19 cellular contexts compared by ENCODE assay signal in the genomic region with DNA sequence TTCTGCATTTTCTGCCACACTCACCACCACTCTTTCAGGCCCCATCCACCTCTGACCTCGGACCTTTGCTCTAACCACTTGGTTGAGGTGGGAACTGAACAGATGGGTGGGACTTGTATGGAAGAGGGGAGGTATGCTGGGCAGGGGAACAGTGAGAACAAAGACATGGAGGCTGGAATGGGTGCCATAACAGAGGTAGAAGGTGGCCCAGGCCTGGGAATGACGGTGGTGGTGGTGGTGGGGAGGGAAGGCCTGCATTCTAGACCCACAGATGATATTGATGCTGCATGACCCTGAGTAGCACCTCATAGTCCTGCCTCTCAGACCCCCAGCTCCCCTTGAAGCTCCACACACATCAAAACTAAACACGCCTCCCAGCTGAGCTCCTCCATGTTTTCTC. TPM values are rescaled to one million over a fixed set of nuclear protein-coding genes. Genes with fewer than 3 reads are reported as not detected.
DNase-seq lines count a peak whose midpoint lies in the region; ATAC-seq and TF ChIP-seq lines count a peak whose summit lies in the region.
"Had no signal": no experiment of that assay in that cellular context is flagged by ENCODE, and none has a peak within 500 bp of the region (broad histone marks: within the 10 kb centered on the region; RNA-seq: fewer than 3 reads in every experiment).

No MANE protein-coding gene starts in this region.

- no peak overlapping the region for H4K91ac ChIP-seq in neuronal stem cell (ENCODE audit: low read depth, low read length, poor library complexity)

- intact Hi-C loops in MCF 10A (cut with micrococcal nuclease) = no loop called here
- intact Hi-C loops in mammary epithelial cell (cut with micrococcal nuclease) = no loop called here

- no peak for TF ChIP-seq POLR2A in upper lobe of left lung (IDR thresholded peaks at IDR 0.05)

- no peak overlapping the region for H2AK5ac ChIP-seq in neuronal stem cell (ENCODE audit: low read depth, low read length)

- BruUV-seq in MCF 10A (replicated peaks; lab: Mats Ljungman, UMichigan) = no TSS peak
- BruUV-seq in mammary epithelial cell (replicated peaks; lab: Mats Ljungman, UMichigan) = no TSS peak

- peak overlapping the region; percentile 0 for H4K8ac ChIP-seq in neuronal stem cell (ENCODE audit: low read depth, low read length)

- H2BK120ac ChIP-seq in neuronal stem cell (ENCODE audit: low read depth, low read length) = no peak overlapping the region

- no peaks in the 10 kb centered on the region for H3K79me2 ChIP-seq in mammary epithelial cell (ENCODE audit: insufficient read depth, low read length)

- H3K4ac ChIP-seq in neuronal stem cell (ENCODE audit: low read length) = no peak overlapping the region

- H3K27ac Mint-ChIP-seq in MCF 10A (ENCODE audit: low read depth, unreplicated experiment) = peak overlapping the region; percentile 75
- H3K27ac Mint-ChIP-seq in endodermal cell = no peak overlapping the region
- H3K27ac Mint-ChIP-seq in activated T-cell treated with anti-CD3 and anti-CD28 coated beads, Interleukin-2, amount 50 U/mL, for 24 hours = no peak overlapping the region

- 74% methylated on average over 3 of the region's 3 CpGs for WGBS in mammary epithelial cell (ENCODE audit: low coverage, missing lambda C conversion rate)
- WGBS in endodermal cell (ENCODE audit: insufficient coverage in 1 of 2, insufficient read length in 1 of 2), 2 experiments = 90 to 93% methylated on average over 2 to 3 of the region's 3 CpGs
- WGBS in neuronal stem cell (ENCODE audit: extremely low coverage in 2 of 2, insufficient read length in 2 of 2, insufficient replicate concordance in 1 of 2), 2 donors = no CpG with 5 or more reads among the region's 3 CpGs
- WGBS in upper lobe of left lung, 2 donors = 86 to 90% methylated on average over 3 of the region's 3 CpGs

- in situ Hi-C loops in mammary epithelial cell (cut with MboI; ENCODE audit: low sequenced_read_pairs in 2 of 2) = no loop called here

- H3K4me1 ChIP-seq in mammary epithelial cell (ENCODE audit: insufficient read depth, low read length) = no peaks in the 10 kb centered on the region
- H3K4me1 ChIP-seq in endodermal cell (ENCODE audit: control insufficient read depth, insufficient read depth, low read length) = no peaks in the 10 kb centered on the region
- peaks cover 0 to 8% of the 10 kb centered on the region in 2 donors for H3K4me1 ChIP-seq in neuronal stem cell (ENCODE audit: control insufficient read depth in 2 of 2, insufficient read depth in 1 of 2, low read depth in 1 of 2, low read length in 2 of 2)
- peaks cover 19 to 36% (median 26%) of the 10 kb centered on the region in 4 donors for H3K4me1 ChIP-seq in upper lobe of left lung

- H3K9me3 Mint-ChIP-seq in MCF 10A (ENCODE audit: unreplicated experiment) (no peaks in the 10 kb centered on the region), endodermal cell (peaks cover 5% of the 10 kb centered on the region)
- no peaks in the 10 kb centered on the region for H3K9me3 Mint-ChIP-seq in activated T-cell treated with anti-CD3 and anti-CD28 coated beads, Interleukin-2, amount 50 U/mL, for 24 hours
- H3K9me3 Mint-ChIP-seq: CD4-positive, alpha-beta memory T cell had no signal

- CTCF ChIA-PET in MCF 10A (lab: Yijun Ruan, JAX) (interaction anchor here (0.6 kb wide), 1 partner anchor 264 kb away, joined by 3 read pairs; the partner anchor contains the start of gene THRAP3), mammary epithelial cell (lab: Charles Lee; ENCODE audit: low non-redundant PET) (no interaction called here)

- no peaks in the 10 kb centered on the region for H3K9me3 ChIP-seq in mammary epithelial cell (replicated peaks; ENCODE audit: insufficient read depth, low read length)
- H3K9me3 ChIP-seq in endodermal cell (ENCODE audit: control insufficient read depth, low read length) = no peaks in the 10 kb centered on the region
- no peaks in the 10 kb centered on the region for H3K9me3 ChIP-seq in neuronal stem cell (replicated peaks in 1 of 2; ENCODE audit: control insufficient read depth in 2 of 2, insufficient read depth in 1 of 2, low read depth in 1 of 2, low read length in 2 of 2)
- H3K9me3 ChIP-seq in upper lobe of left lung = no peaks in the 10 kb centered on the region
- H3K9me3 ChIP-seq: Peyer's patch had no signal

- POLR2A ChIA-PET in MCF 10A (lab: Yijun Ruan, JAX) = interaction anchor here (1.8 kb wide), 1 partner anchor 23 kb away, joined by 7 read pairs; the partner anchor contains the start of gene MRPS15

- H3K36me3 Mint-ChIP-seq in MCF 10A (ENCODE audit: insufficient read depth, unreplicated experiment) (no peaks in the 10 kb centered on the region), endodermal cell (ENCODE audit: low read depth) (no peaks in the 10 kb centered on the region)
- H3K36me3 Mint-ChIP-seq in activated T-cell treated with anti-CD3 and anti-CD28 coated beads, Interleukin-2, amount 50 U/mL, for 24 hours (ENCODE audit: low read depth) = no peaks in the 10 kb centered on the region
- H3K36me3 Mint-ChIP-seq: CD4-positive, alpha-beta memory T cell had no signal

- H3K27ac ChIP-seq in mammary epithelial cell (ENCODE audit: insufficient read depth, low read depth, low read length) = no peak overlapping the region
- no peak overlapping the region for H3K27ac ChIP-seq in endodermal cell (ENCODE audit: low read depth, low read length)
- no peak overlapping the region for H3K27ac ChIP-seq in neuronal stem cell (replicated peaks; ENCODE audit: low read length)
- H3K27ac ChIP-seq in upper lobe of left lung = peak overlapping the region; percentile 80 to 89 (median 84)
- H3K27ac ChIP-seq: Peyer's patch had no signal

- H3K4me3 ChIP-seq in mammary epithelial cell (replicated peaks in 1 of 3; ENCODE audit: insufficient read depth in 1 of 3, low read depth in 2 of 3, low read length in 3 of 3) (no peak overlapping the region), endodermal cell (ENCODE audit: low read length) (no peak overlapping the region), neuronal stem cell (ENCODE audit: low read length in 2 of 2) (no peak overlapping the region), upper lobe of left lung (no peak overlapping the region)
- H3K4me3 ChIP-seq: Peyer's patch had no signal

- H3K27me3 Mint-ChIP-seq in MCF 10A (ENCODE audit: insufficient read depth, unreplicated experiment) (no peaks in the 10 kb centered on the region), endodermal cell (ENCODE audit: insufficient read depth) (peaks cover 8% of the 10 kb centered on the region)
- H3K27me3 Mint-ChIP-seq in activated T-cell treated with anti-CD3 and anti-CD28 coated beads, Interleukin-2, amount 50 U/mL, for 24 hours = no peaks in the 10 kb centered on the region

- H2BK15ac ChIP-seq in neuronal stem cell (ENCODE audit: low read length) = no peak overlapping the region

- H3K4me3 Mint-ChIP-seq in MCF 10A (ENCODE audit: unreplicated experiment) (no peak overlapping the region), endodermal cell (no peak overlapping the region)
- H3K4me3 Mint-ChIP-seq in activated T-cell treated with anti-CD3 and anti-CD28 coated beads, Interleukin-2, amount 50 U/mL, for 24 hours = no peak overlapping the region
- H3K4me3 Mint-ChIP-seq: CD4-positive, alpha-beta memory T cell had no signal

- no peak overlapping the region for H2AFZ ChIP-seq in mammary epithelial cell (ENCODE audit: low read depth, low read length)
- no peak overlapping the region for H2AFZ ChIP-seq in neuronal stem cell (ENCODE audit: low read length)

- H3K4me2 ChIP-seq in mammary epithelial cell (ENCODE audit: insufficient read depth, low read depth, low read length) = no peak overlapping the region
- H3K4me2 ChIP-seq in neuronal stem cell (ENCODE audit: insufficient read depth, low read length, poor library complexity, severe bottlenecking) = no peak overlapping the region

- H3K27me3 ChIP-seq in mammary epithelial cell (ENCODE audit: insufficient read depth, low read length) (no peaks in the 10 kb centered on the region), endodermal cell (ENCODE audit: control insufficient read depth, insufficient read depth, low read length, poor library complexity, severe bottlenecking) (no peaks in the 10 kb centered on the region), neuronal stem cell (ENCODE audit: control insufficient read depth in 3 of 3, insufficient read depth in 3 of 3, low read depth in 1 of 3, low read length in 3 of 3) (peaks cover 0 to 16% (median 0%) of the 10 kb centered on the region in 3 experiments), upper lobe of left lung (no peaks in the 10 kb centered on the region)
- H3K27me3 ChIP-seq: Peyer's patch had no signal

- H3K9ac ChIP-seq in mammary epithelial cell (ENCODE audit: insufficient read depth, low read length) (no peak overlapping the region), endodermal cell (ENCODE audit: extremely low read depth, low read length, poor library complexity, severe bottlenecking) (no peak overlapping the region), neuronal stem cell (ENCODE audit: low read depth, low read length, poor library complexity) (no peak overlapping the region)

- DNase-seq in MCF 10A (ENCODE audit: unreplicated experiment) = no peak
- no peak for DNase-seq in mammary epithelial cell
- peak; percentile 31 for DNase-seq in endodermal cell
- DNase-seq in neuronal stem cell (ENCODE audit: low spot score) = no peak
- no peak for DNase-seq in upper lobe of left lung
- no peak for DNase-seq in stimulated activated naive CD8-positive, alpha-beta T cell treated with anti-CD3 and anti-CD28 coated beads, Interleukin-15, Interleukin-2, amounts not matched to agents 100 U/mL and 50 U/mL, for 24 hours
- no peak for DNase-seq in effector CD4-positive, alpha-beta T cell
- DNase-seq in activated T-cell treated with anti-CD3 and anti-CD28 coated beads, Interleukin-2, amount 50 U/mL, for 24 hours = no peak
- DNase-seq: CD4-positive, alpha-beta memory T cell; DND-41; GF-D8; Kasumi-1; NCI-H187 treated with DMSO at 0.1 percent for 48 hours; NCI-H2171 treated with DMSO at 0.1 percent for 48 hours; NCI-H774; Peyer's patch; Right ventricle myocardium superior had no signal

- H2BK5ac ChIP-seq in neuronal stem cell (ENCODE audit: low read length) = no peak overlapping the region

- no peak overlapping the region for H3K14ac ChIP-seq in neuronal stem cell (ENCODE audit: low read length)

- H3K36me3 ChIP-seq in mammary epithelial cell (ENCODE audit: insufficient read depth, low read length) (no peaks in the 10 kb centered on the region), endodermal cell (ENCODE audit: control insufficient read depth, insufficient read depth, low read length) (no peaks in the 10 kb centered on the region), neuronal stem cell (replicated peaks in 1 of 2; ENCODE audit: control insufficient read depth in 2 of 2, insufficient read depth in 2 of 2, low read length in 2 of 2) (no peaks in the 10 kb centered on the region), upper lobe of left lung (no peaks in the 10 kb centered on the region)
- H3K36me3 ChIP-seq: Peyer's patch had no signal

- dilution Hi-C loops in mammary epithelial cell (cut with HindIII; ENCODE audit: low sequenced_read_pairs) = no loop called here

- ATAC-seq in upper lobe of left lung (ENCODE audit: low FRiP score in 2 of 2) = no peak
- ATAC-seq in stimulated activated naive CD8-positive, alpha-beta T cell treated with anti-CD3 and anti-CD28 coated beads, Interleukin-15, Interleukin-2, amounts not matched to agents 100 U/mL and 50 U/mL, for 24 hours = no peak

- H2BK12ac ChIP-seq in neuronal stem cell (ENCODE audit: low read length) = no peak overlapping the region

- TF ChIP-seq CTCF in MCF 10A (IDR thresholded peaks at IDR 0.05; ENCODE audit: unreplicated experiment) = no peak
- no peak for TF ChIP-seq CTCF in mammary epithelial cell (conservative IDR thresholded peaks at IDR 0.05 in 1 of 2, IDR thresholded peaks at IDR 0.05 in 1 of 2; ENCODE audit: extremely low read depth in 1 of 2, insufficient read depth in 1 of 2, low read depth in 1 of 2, low read length in 2 of 2)
- no peak for TF ChIP-seq CTCF in endodermal cell (conservative IDR thresholded peaks at IDR 0.05)
- no peak for TF ChIP-seq CTCF in upper lobe of left lung (IDR thresholded peaks at IDR 0.05)

- no peaks in the 10 kb centered on the region for H4K20me1 ChIP-seq in mammary epithelial cell (ENCODE audit: insufficient read depth, low read length)

- H3K79me1 ChIP-seq in neuronal stem cell (ENCODE audit: low read depth, low read length) = no peaks in the 10 kb centered on the region

- peaks cover 6% of the 10 kb centered on the region for H3K4me1 Mint-ChIP-seq in MCF 10A (ENCODE audit: insufficient read depth, unreplicated experiment)
- H3K4me1 Mint-ChIP-seq in endodermal cell = peaks cover 17% of the 10 kb centered on the region
- no peaks in the 10 kb centered on the region for H3K4me1 Mint-ChIP-seq in activated T-cell treated with anti-CD3 and anti-CD28 coated beads, Interleukin-2, amount 50 U/mL, for 24 hours (ENCODE audit: low read depth)

- TF ChIP-seq EP300 in upper lobe of left lung (IDR thresholded peaks at IDR 0.05) = no peak

- H3K18ac ChIP-seq in neuronal stem cell (ENCODE audit: low read length) = no peak overlapping the region

- no peak overlapping the region for H3K23ac ChIP-seq in neuronal stem cell (ENCODE audit: low read depth, low read length, poor library complexity)

RNA-seq across cellular contexts. Expression of gene CSF3R, which starts 5.2 kb away (rescaled TPM):
- total RNA-seq in MCF 10A (2022) = not detected in 2 replicates
- not detected for total RNA-seq in mammary epithelial cell
- not detected for polyA plus RNA-seq in mammary epithelial cell
- polyA minus RNA-seq in mammary epithelial cell = not detected
- 1 to 10 TPM; 1.5 TPM for total RNA-seq in endodermal cell
- 0.50 TPM for polyA plus RNA-seq in endodermal cell (2013, experiment 1 of 2)
- 0.17 TPM for polyA plus RNA-seq in endodermal cell (2013, experiment 2 of 2)
- polyA plus RNA-seq in neuronal stem cell (2013, experiment 1 of 2) = 0.20 TPM
- polyA plus RNA-seq in neuronal stem cell (2013, experiment 2 of 2) = 0.11 TPM
- total RNA-seq in upper lobe of left lung = 100 to 1,000 TPM; 192 to 851 (median 261) TPM
- total RNA-seq: A172, H1 had no signal
- polyA plus RNA-seq: CD4-positive, alpha-beta memory T cell; H1 had no signal

RNA-seq across cellular contexts. Expression of gene MRPS15, which starts 23.7 kb away (rescaled TPM):
- total RNA-seq in MCF 10A (2022) = 95.6 and 101 TPM in 2 replicates
- total RNA-seq in mammary epithelial cell = 100 to 1,000 TPM in 1 of 2 donors, 10 to 100 TPM in 1; 63.3 to 106 TPM
- 95.3 TPM for polyA plus RNA-seq in mammary epithelial cell
- polyA minus RNA-seq in mammary epithelial cell = 46.6 TPM
- 100 to 1,000 TPM; 107 to 111 TPM for total RNA-seq in endodermal cell
- 103 TPM for polyA plus RNA-seq in endodermal cell (2013, experiment 1 of 2)
- 109 TPM for polyA plus RNA-seq in endodermal cell (2013, experiment 2 of 2)
- polyA plus RNA-seq in neuronal stem cell (2013, experiment 1 of 2) = 128 TPM
- 126 TPM for polyA plus RNA-seq in neuronal stem cell (2013, experiment 2 of 2)
- 10 to 100 TPM; 43.0 to 83.6 (median 66.1) TPM for total RNA-seq in upper lobe of left lung

RNA-seq across cellular contexts. Expression of gene OSCP1, which starts 37.7 kb away (rescaled TPM):
- 7.6 and 15.1 TPM in 2 replicates for total RNA-seq in MCF 10A (2022)
- total RNA-seq in mammary epithelial cell = 10 to 100 TPM in 1 of 2 donors, 1 to 10 TPM in 1; 6.4 to 10.5 TPM
- 6.4 TPM for polyA plus RNA-seq in mammary epithelial cell
- 14.8 TPM for polyA minus RNA-seq in mammary epithelial cell
- 10 to 100 TPM in 1 of 2 donors, 1 to 10 TPM in 1; 9.6 to 10.5 TPM for total RNA-seq in endodermal cell
- polyA plus RNA-seq in endodermal cell (2013, experiment 1 of 2) = 11.8 TPM
- 11.6 TPM for polyA plus RNA-seq in endodermal cell (2013, experiment 2 of 2)
- polyA plus RNA-seq in neuronal stem cell (2013, experiment 1 of 2) = 7.2 TPM
- polyA plus RNA-seq in neuronal stem cell (2013, experiment 2 of 2) = 7.9 TPM
- total RNA-seq in upper lobe of left lung = 10 to 100 TPM; 11.8 to 28.2 (median 13.6) TPM

Comparison
In these comparisons a context has a peak if more than half of its experiments do, and no peak if none do; other contexts are left out.
1. H3K27ac ChIP-seq: peak in upper lobe of left lung (4 of 4); none in mammary epithelial cell (single experiment), endodermal cell (single experiment) and neuronal stem cell (single experiment).
2. RNA of gene CSF3R, which starts 5.2 kb away (total RNA-seq): 192 to 851 TPM in upper lobe of left lung; 1.5 TPM in endodermal cell, not detected in MCF 10A and not detected in mammary epithelial cell; every median in the first group is over 10 times any median in the second.